Comparison of ENCODE assay signal across 8 cellular contexts in the genomic region with DNA sequence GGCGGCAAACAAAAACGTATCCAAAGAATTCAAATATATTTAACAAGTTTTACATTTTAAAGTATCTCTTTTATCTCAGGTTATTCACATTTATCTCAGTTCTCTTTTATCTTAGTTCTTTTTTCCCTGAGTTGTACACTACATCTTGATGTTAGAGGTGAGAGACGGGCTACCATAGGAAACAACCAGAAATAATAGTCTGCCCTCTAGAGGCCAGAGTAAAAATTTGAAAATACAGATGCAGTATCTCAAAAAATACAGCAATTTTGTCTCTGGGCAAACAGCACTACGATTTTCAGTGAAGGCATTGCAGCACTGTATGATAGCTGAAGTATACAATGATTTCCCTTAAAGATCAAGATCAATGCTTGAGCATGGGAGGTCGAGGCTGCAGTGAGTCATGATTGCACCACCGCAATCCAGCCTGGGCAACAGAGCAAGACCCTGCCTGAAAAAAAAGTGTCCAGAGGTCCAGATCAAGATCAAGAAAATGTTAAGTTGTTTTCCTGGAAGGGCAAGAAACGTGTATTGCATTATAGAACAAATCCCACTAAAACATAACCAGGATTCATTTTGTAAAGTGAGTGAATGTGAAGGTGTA.
DNase-seq lines count a peak whose midpoint lies in the region; ATAC-seq and TF ChIP-seq lines count a peak whose summit lies in the region.

No MANE protein-coding gene starts in this region.

- no peaks in the 10 kb centered on the region for H3K27me3 ChIP-seq in right lobe of liver

- H3K4me1 ChIP-seq in right lobe of liver: peaks cover 0 to 20% (median 2%) of the 10 kb centered on the region in 4 donors

- H3K36me3 ChIP-seq in right lobe of liver: no peaks in the 10 kb centered on the region

- no peak overlapping the region for H3K4me3 ChIP-seq in right lobe of liver

- no peaks in the 10 kb centered on the region for H3K9me3 ChIP-seq in right lobe of liver

- TF ChIP-seq CTCF in right lobe of liver (IDR thresholded peaks at IDR 0.05): peak; percentile 54 to 67 (median 60)

- no peak for TF ChIP-seq POLR2A in right lobe of liver (IDR thresholded peaks at IDR 0.05)

- intact Hi-C loops in right lobe of liver (cut with DNase I): loop anchor here in 1 of 2 donors (10.0 kb wide), 1 partner anchor 124 kb away; no protein-coding TSS in a partner anchor

- ATAC-seq in right lobe of liver: peak; percentile 52 to 75 (median 70)

- H3K27ac ChIP-seq in right lobe of liver: peak overlapping the region in 2 of 3 donors; percentile 5 to 56

- DNase-seq in SIG-M5 treated with dmso at 0.1 percent for 504 hours (lab: John Stamatoyannopoulos, UW; ENCODE audit: unreplicated experiment): peak; percentile 63
- DNase-seq in SIG-M5 (lab: John Stamatoyannopoulos, UW): no peak
- DNase-seq in HCEC 1CT: peak; percentile 34
- DNase-seq in NCI-H2107 treated with DMSO at 0.1 percent for 48 hours (lab: John Stamatoyannopoulos, UW; ENCODE audit: unreplicated experiment): peak; percentile 56
- peak; percentile 41 for DNase-seq in astrocyte of the hippocampus (ENCODE audit: low read depth, low spot score)
- no peak for DNase-seq in right lobe of liver
- DNase-seq in activated CD4-positive, CD25-positive, alpha-beta regulatory T cell treated with anti-CD3 and anti-CD28 coated beads, Interleukin-2, amount 50 U/mL, for 72 hours: no peak
- DNase-seq in mesenteric fat pad (ENCODE audit: low spot score): no peak

- 38% methylated on average over 7 of the region's 7 CpGs for WGBS in right lobe of liver (ENCODE audit: insufficient coverage, low coverage, low lambda C conversion rate, missing lambda C conversion rate)

Comparison
In these comparisons a context has a peak if more than half of its experiments do, and no peak if none do; other contexts are left out.
1. DNase-seq: peak in SIG-M5 treated with dmso at 0.1 percent for 504 hours (single experiment), HCEC 1CT (single experiment), NCI-H2107 treated with DMSO at 0.1 percent for 48 hours (single experiment) and astrocyte of the hippocampus (single experiment); none in SIG-M5 (single experiment), right lobe of liver (0 of 3), activated CD4-positive, CD25-positive, alpha-beta regulatory T cell treated with anti-CD3 and anti-CD28 coated beads, Interleukin-2, amount 50 U/mL, for 72 hours (single experiment) and mesenteric fat pad (single experiment).